In the genomic region with DNA sequence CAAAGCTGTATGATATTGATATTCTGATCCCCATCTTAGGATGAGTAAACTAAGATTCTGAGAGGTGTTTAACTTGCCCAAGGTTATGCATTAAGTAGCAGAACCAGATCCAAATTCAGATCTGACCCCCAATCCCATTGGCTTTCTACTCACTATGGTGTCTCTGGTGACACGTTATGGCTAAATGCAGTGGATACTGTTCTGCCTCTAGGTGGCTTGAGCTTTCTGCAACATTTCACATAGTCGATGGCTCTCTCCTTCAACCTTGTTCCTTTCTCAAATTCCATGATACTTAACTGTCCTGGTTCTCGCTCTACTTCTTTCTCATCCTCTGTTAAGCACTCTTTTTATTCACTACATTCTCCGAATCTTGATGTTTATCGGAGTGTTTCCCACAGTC, we compare ENCODE assay signal across 9 cellular contexts. TPM values are rescaled to one million over a fixed set of nuclear protein-coding genes. Genes with fewer than 3 reads are reported as not detected.
DNase-seq lines count a peak whose midpoint lies in the region; ATAC-seq and TF ChIP-seq lines count a peak whose summit lies in the region.
"Had no signal": no experiment of that assay in that cellular context is flagged by ENCODE, and none has a peak within 500 bp of the region (broad histone marks: within the 10 kb centered on the region; RNA-seq: fewer than 3 reads in every experiment).

No MANE protein-coding gene starts in this region.

- no peaks in the 10 kb centered on the region for H3K9me3 ChIP-seq in OCI-LY7 (ENCODE audit: low read length)
- H3K9me3 ChIP-seq in thyroid gland, result no peaks in the 10 kb centered on the region
- no peaks in the 10 kb centered on the region for H3K9me3 ChIP-seq in vagina

- H3K27ac ChIP-seq in OCI-LY7 (ENCODE audit: low read depth, low read length, poor library complexity, severe bottlenecking) (no peak overlapping the region), thyroid gland (no peak overlapping the region), vagina (no peak overlapping the region)

- H2AFZ ChIP-seq in OCI-LY7 (ENCODE audit: low read length), result no peak overlapping the region

- peak; percentile 61 to 63 for DNase-seq in AML-193 (lab: John Stamatoyannopoulos, UW)
- DNase-seq in OCI-LY7 (ENCODE audit: low spot score), result peak; percentile 7
- peak; percentile 20 for DNase-seq in hepatic stellate cell (ENCODE audit: low spot score)
- no peak for DNase-seq in dedifferentiated amniotic fluid mesenchymal stem cell (ENCODE audit: extremely low spot score)
- DNase-seq in activated naive CD4-positive, alpha-beta T cell (lab: John Stamatoyannopoulos, UW), result no peak
- no peak for DNase-seq in thyroid gland
- DNase-seq in vagina (ENCODE audit: extremely low spot score in 2 of 2), result no peak
- DNase-seq: activated CD4-positive, alpha-beta T cell treated with anti-CD3 and anti-CD28 coated beads for 48 hours had no signal

- H3K4me1 ChIP-seq in OCI-LY7 (ENCODE audit: insufficient read depth, low read length, poor library complexity, severe bottlenecking), result no peaks in the 10 kb centered on the region
- peaks cover 12 to 14% of the 10 kb centered on the region in 2 donors for H3K4me1 ChIP-seq in thyroid gland
- no peaks in the 10 kb centered on the region for H3K4me1 ChIP-seq in vagina

- peak; percentile 63 for ATAC-seq in GM21360 (IDR thresholded peaks at IDR 0.05; ENCODE audit: unreplicated experiment)

- BruUV-seq in OCI-LY7 (replicated peaks; lab: Mats Ljungman, UMichigan), result no TSS peak

- POLR2A ChIA-PET in OCI-LY7 (lab: Charles Lee), result interaction anchor here (0.8 to 1.7 kb wide), 2 partner anchors 74 to 75 kb away, joined by 3 read pairs; no protein-coding TSS in a partner anchor

- H3K4me3 ChIP-seq in OCI-LY7 (ENCODE audit: low read depth, low read length, poor library complexity, severe bottlenecking), result no peak overlapping the region
- H3K4me3 ChIP-seq in thyroid gland (replicated peaks in 1 of 3), result no peak overlapping the region
- no peak overlapping the region for H3K4me3 ChIP-seq in vagina

- CTCF ChIA-PET in OCI-LY7 (lab: Charles Lee; ENCODE audit: unreplicated experiment), result no interaction called here

- WGBS in thyroid gland, 2 donors, result 51 to 56% methylated on average over 4 of the region's 5 CpGs

- H4K20me1 ChIP-seq in OCI-LY7 (ENCODE audit: insufficient read depth, low read length), result no peaks in the 10 kb centered on the region

- H3K4me2 ChIP-seq in OCI-LY7 (ENCODE audit: low read length), result no peak overlapping the region

- H3K36me3 ChIP-seq in OCI-LY7 (ENCODE audit: insufficient read depth, low read length) (no peaks in the 10 kb centered on the region), thyroid gland (no peaks in the 10 kb centered on the region), vagina (no peaks in the 10 kb centered on the region)

- TF ChIP-seq POLR2A in thyroid gland (IDR thresholded peaks at IDR 0.05) (no peak), vagina (IDR thresholded peaks at IDR 0.05) (no peak)

- intact Hi-C loops in OCI-LY7 (cut with micrococcal nuclease; ENCODE audit: unreplicated experiment), result loop anchor here (2.0 kb wide), 1 partner anchor 375 kb away; no protein-coding TSS in a partner anchor
- intact Hi-C loops in thyroid gland (cut with DNase I), result loop anchor here (5.0 kb wide), 1 partner anchor 76 kb away; no protein-coding TSS in a partner anchor
- intact Hi-C loops in vagina (cut with DNase I), result no loop called here

- H3K79me2 ChIP-seq in OCI-LY7 (ENCODE audit: insufficient read depth, low read depth, low read length), result no peaks in the 10 kb centered on the region

- H3K9me2 ChIP-seq in OCI-LY7 (ENCODE audit: insufficient read depth, low read length), result no peaks in the 10 kb centered on the region

- peak; percentile 52 for TF ChIP-seq CTCF in OCI-LY7 (conservative IDR thresholded peaks at IDR 0.05; ENCODE audit: low read length)
- TF ChIP-seq CTCF in thyroid gland (IDR thresholded peaks at IDR 0.05), result peak in 3 of 6 experiments; percentile 16 to 24 (median 23)
- no peak for TF ChIP-seq CTCF in vagina (IDR thresholded peaks at IDR 0.05)

- no peaks in the 10 kb centered on the region for H3K27me3 ChIP-seq in thyroid gland
- H3K27me3 ChIP-seq in vagina, result no peaks in the 10 kb centered on the region

RNA-seq across cellular contexts. Expression of gene C11orf97, which starts 9.4 kb away (rescaled TPM):
- total RNA-seq in OCI-LY7 (2014; rRNA removed; shearing (Covaris generic)), result not detected in 2 replicates
- total RNA-seq in OCI-LY7 (2022) (not detected in 2 replicates), thyroid gland (not detected), vagina (not detected)

RNA-seq across cellular contexts. Expression of gene FUT4, which starts 22.0 kb away (rescaled TPM):
- 1.5 and 1.7 TPM in 2 replicates for total RNA-seq in OCI-LY7 (2014; rRNA removed; shearing (Covaris generic))
- total RNA-seq in OCI-LY7 (2022) (1.2 and 1.7 TPM in 2 replicates), thyroid gland (1 to 10 TPM; 3.8 to 7.4 (median 6.0) TPM), vagina (6.1 TPM)

RNA-seq across cellular contexts. Expression of gene ANKRD49, which starts 27.9 kb away (rescaled TPM):
- 26.1 and 29.2 TPM in 2 replicates for total RNA-seq in OCI-LY7 (2014; rRNA removed; shearing (Covaris generic))
- total RNA-seq in OCI-LY7 (2022) (26.8 and 28.8 TPM in 2 replicates), thyroid gland (10 to 100 TPM; 29.8 to 61.4 (median 32.2) TPM), vagina (12.5 TPM)

RNA-seq across cellular contexts. Expression of gene MRE11, which starts 28.0 kb away (rescaled TPM):
- 42.6 and 44.4 TPM in 2 replicates for total RNA-seq in OCI-LY7 (2014; rRNA removed; shearing (Covaris generic))
- total RNA-seq in OCI-LY7 (2022) (62.1 and 64.8 TPM in 2 replicates), thyroid gland (10 to 100 TPM; 18.4 to 25.0 (median 22.8) TPM), vagina (40.5 TPM)

RNA-seq across cellular contexts. Expression of gene PIWIL4, which starts 45.5 kb away (rescaled TPM):
- 0.22 TPM in 1 of 2 replicates, not detected in the other for total RNA-seq in OCI-LY7 (2014; rRNA removed; shearing (Covaris generic))
- 0.15 TPM in 1 of 2 replicates, not detected in the other for total RNA-seq in OCI-LY7 (2022)
- 1 to 10 TPM; 1.5 to 5.1 (median 3.5) TPM for total RNA-seq in thyroid gland
- 3.2 TPM for total RNA-seq in vagina

Comparison
In these comparisons a context has a peak if more than half of its experiments do, and no peak if none do; other contexts are left out.
1. DNase-seq: peak in AML-193 (2 of 2), OCI-LY7 (single experiment) and hepatic stellate cell (single experiment); none in dedifferentiated amniotic fluid mesenchymal stem cell (single experiment), activated naive CD4-positive, alpha-beta T cell (0 of 4), thyroid gland (0 of 2) and vagina (0 of 2).